ENCODE assay signal across 22 cellular contexts in genomic region chr16:46737621-46738214, GRCh38. TPM values are rescaled to one million over a fixed set of nuclear protein-coding genes. Genes with fewer than 3 reads are reported as not detected.
DNase-seq lines count a peak whose midpoint lies in the region; ATAC-seq, FAIRE-seq and TF ChIP-seq lines count a peak whose summit lies in the region.
"Had no signal": no experiment of that assay in that cellular context is flagged by ENCODE, and none has a peak within 500 bp of the region (broad histone marks: within the 10 kb centered on the region; RNA-seq: fewer than 3 reads in every experiment).

No MANE protein-coding gene starts in this region.

- H3K36me3 Mint-ChIP-seq in activated T-helper 17 cell treated with anti-CD3 and anti-CD28 coated beads, Interleukin-2, amount 50 U/mL, for 72 hours (ENCODE audit: low read depth), result no peaks in the 10 kb centered on the region
- H3K36me3 Mint-ChIP-seq: IgD-negative memory B cell had no signal

- CTCF ChIA-PET in H1 (lab: Charles Lee; ENCODE audit: partially characterized antibody), result interaction anchor here (0.5 to 2.0 kb wide), 7 partner anchors 8 to 286 kb away, joined by 3 to 5 read pairs (median 3); no protein-coding TSS in a partner anchor

- H3K27ac Mint-ChIP-seq in activated T-helper 17 cell treated with anti-CD3 and anti-CD28 coated beads, Interleukin-2, amount 50 U/mL, for 72 hours, result no peak overlapping the region
- H3K27ac Mint-ChIP-seq: CD4-positive, alpha-beta T cell; IgD-negative memory B cell had no signal

- no peak overlapping the region for H4K91ac ChIP-seq in H1 (replicated peaks; ENCODE audit: insufficient read length, low read length)

- H3K4me2 ChIP-seq in H1 (ENCODE audit: insufficient read depth in 1 of 2, low read depth in 2 of 2, low read length in 2 of 2), result no peak overlapping the region
- H3K4me2 ChIP-seq: BLaER1 had no signal

- no peaks in the 10 kb centered on the region for H3K36me3 ChIP-seq in H7 (replicated peaks; ENCODE audit: control insufficient read depth, insufficient read depth, low read length)
- H3K36me3 ChIP-seq in H1 (ENCODE audit: control insufficient read depth in 2 of 4, insufficient read depth in 4 of 4, low read length in 3 of 4), result no peaks in the 10 kb centered on the region
- H3K36me3 ChIP-seq in lung (ENCODE audit: control insufficient read depth in 2 of 2, insufficient read depth in 2 of 2, low read length in 2 of 2), result no peaks in the 10 kb centered on the region
- H3K36me3 ChIP-seq in gastrocnemius medialis, result no peaks in the 10 kb centered on the region
- H3K36me3 ChIP-seq: BLaER1, HAP-1 had no signal

- POLR2A ChIA-PET in H1 (lab: Charles Lee; ENCODE audit: partially characterized antibody), result interaction anchor here (0.9 to 1.1 kb wide), 2 partner anchors 14 to 46 kb away, joined by 3 read pairs; no protein-coding TSS in a partner anchor

- no peak overlapping the region for H2BK15ac ChIP-seq in H1 (ENCODE audit: low read length)

- H3K9me3 ChIP-seq in H1 (ENCODE audit: insufficient read depth in 2 of 2, low read depth in 1 of 2, low read length in 1 of 2) (no peaks in the 10 kb centered on the region), lung (ENCODE audit: control insufficient read depth in 2 of 2, insufficient read depth in 1 of 2, low read length in 1 of 2) (no peaks in the 10 kb centered on the region), gastrocnemius medialis (no peaks in the 10 kb centered on the region)
- H3K9me3 ChIP-seq: BLaER1, Caco-2, HAP-1 had no signal

- H2BK20ac ChIP-seq in H1 (ENCODE audit: low read length), result peak overlapping the region; percentile 61; the same call in 1 of the 2 replicates

- H3K23me2 ChIP-seq in H1 (ENCODE audit: low read depth, low read length), result no peaks in the 10 kb centered on the region

- TF ChIP-seq CTCF in H1 (IDR thresholded peaks at IDR 0.05; ENCODE audit: control extremely low read depth in 1 of 3, insufficient read depth in 1 of 3, low read depth in 1 of 3, low read length in 3 of 3), result no peak
- TF ChIP-seq CTCF in lung (IDR thresholded peaks at IDR 0.05; ENCODE audit: control extremely low read depth, extremely low read depth), result no peak
- no peak for TF ChIP-seq CTCF in gastrocnemius medialis (IDR thresholded peaks at IDR 0.05 in 4 of 5, conservative IDR thresholded peaks at IDR 0.05 in 1 of 5)

- H3K4ac ChIP-seq in H1 (replicated peaks; ENCODE audit: insufficient read length, low read depth, low read length), result no peak overlapping the region

- FAIRE-seq in H1 (lab: Jason Lieb, UNC), result no peak
- FAIRE-seq in GM19239 (lab: Jason Lieb, UNC), result no peak
- FAIRE-seq: GM12878, RCC 7860 had no signal

- intact Hi-C loops in gastrocnemius medialis (cut with DNase I; ENCODE audit: low total_unique reads), result no loop called here

- H2AFZ ChIP-seq in H1 (ENCODE audit: low read length), result no peak overlapping the region

- H3K27ac ChIP-seq in H1 (ENCODE audit: low read depth, low read length) (no peak overlapping the region), lung (ENCODE audit: low read depth in 1 of 2, low read length in 1 of 2) (peak overlapping the region in 1 of 2 donors; percentile 76), gastrocnemius medialis (peak overlapping the region in 3 of 4 donors; percentile 1 to 62 (median 34))
- H3K27ac ChIP-seq: BLaER1 had no signal

- H3K56ac ChIP-seq in H1 (replicated peaks; ENCODE audit: insufficient read length, low read depth, low read length), result no peak overlapping the region

- H3K4me1 Mint-ChIP-seq in activated T-helper 17 cell treated with anti-CD3 and anti-CD28 coated beads, Interleukin-2, amount 50 U/mL, for 72 hours, result no peaks in the 10 kb centered on the region

- H4K5ac ChIP-seq in H1 (ENCODE audit: insufficient read length, low read depth, low read length), result no peak overlapping the region

- H3K4me3 Mint-ChIP-seq in activated T-helper 17 cell treated with anti-CD3 and anti-CD28 coated beads, Interleukin-2, amount 50 U/mL, for 72 hours, result no peak overlapping the region
- H3K4me3 Mint-ChIP-seq: CD4-positive, alpha-beta T cell; IgD-negative memory B cell had no signal

- no peak for TF ChIP-seq EP300 in H1 (IDR thresholded peaks at IDR 0.05; ENCODE audit: borderline replicate concordance in 1 of 2, low read depth in 2 of 2, low read length in 2 of 2)

- H4K20me1 ChIP-seq in H1 (replicated peaks in 1 of 2; ENCODE audit: control insufficient read depth in 1 of 2, insufficient read depth in 2 of 2, low read length in 2 of 2), result no peaks in the 10 kb centered on the region
- H4K20me1 ChIP-seq: BLaER1 had no signal

- no peaks in the 10 kb centered on the region for H3K79me2 ChIP-seq in H1 (ENCODE audit: control insufficient read depth in 1 of 2, insufficient read depth in 2 of 2, low read length in 2 of 2)

- ATAC-seq in lung (ENCODE audit: insufficient read depth, low FRiP score), result peak; percentile 27
- ATAC-seq in gastrocnemius medialis, result peak in 1 of 2 donors; percentile 24
- ATAC-seq in activated T-helper 17 cell treated with anti-CD3 and anti-CD28 coated beads, Interleukin-2, amount 50 U/mL, for 72 hours (replicated peaks), result no peak
- ATAC-seq: GM12878 had no signal

- H3K4me3 ChIP-seq in H7 (ENCODE audit: insufficient read depth, low read depth, low read length) (no peak overlapping the region), H1 (ENCODE audit: extremely low read depth in 1 of 4, insufficient read depth in 2 of 4, low read depth in 3 of 4, low read length in 4 of 4) (no peak overlapping the region), lung (no peak overlapping the region), gastrocnemius medialis (no peak overlapping the region)
- H3K4me3 ChIP-seq: BLaER1, GM12878, HAP-1 had no signal

- H3K14ac ChIP-seq in H1 (ENCODE audit: insufficient read length), result no peak overlapping the region

- no peak overlapping the region for H3K9ac ChIP-seq in H1 (replicated peaks in 1 of 4; ENCODE audit: extremely low read depth in 1 of 4, low read depth in 3 of 4, low read length in 3 of 4)
- H3K9ac ChIP-seq: BLaER1 had no signal

- H2BK5ac ChIP-seq in H1 (ENCODE audit: low read depth, low read length), result no peak overlapping the region

- no peaks in the 10 kb centered on the region for H3K9me3 Mint-ChIP-seq in activated T-helper 17 cell treated with anti-CD3 and anti-CD28 coated beads, Interleukin-2, amount 50 U/mL, for 72 hours
- H3K9me3 Mint-ChIP-seq: CD4-positive, alpha-beta T cell; IgD-negative memory B cell had no signal

- peaks cover 0 to under 1% (median 0%) of the 10 kb centered on the region in 4 experiments; a peak in 2 of 7 replicates for H3K4me1 ChIP-seq in H1 (replicated peaks in 1 of 4; ENCODE audit: control insufficient read depth in 3 of 4, insufficient read depth in 4 of 4, low read length in 3 of 4)
- H3K4me1 ChIP-seq in lung (ENCODE audit: control insufficient read depth in 2 of 2, insufficient read depth in 2 of 2, low read length in 2 of 2), result no peaks in the 10 kb centered on the region
- H3K4me1 ChIP-seq in gastrocnemius medialis, result peaks cover under 1 to 10% of the 10 kb centered on the region in 2 donors
- H3K4me1 ChIP-seq: HAP-1 had no signal

- peak overlapping the region; percentile 59; the same call in 1 of the 2 replicates for H4K8ac ChIP-seq in H1 (ENCODE audit: extremely low read depth, insufficient read depth, low read length)

- H3K23ac ChIP-seq in H1 (ENCODE audit: insufficient read length), result no peak overlapping the region

- 91% methylated on average over 11 of the region's 14 CpGs; no CpG with 5 or more reads in 1 of the 2 experiments for WGBS in H1 (ENCODE audit: extremely low coverage in 1 of 2, insufficient coverage in 1 of 2, insufficient read length in 1 of 2, insufficient replicate concordance in 2 of 2, low coverage in 1 of 2, low lambda C conversion rate in 2 of 2, missing lambda C conversion rate in 1 of 2), 2 experiments
- WGBS in lung, 2 donors, result 90 to 93% methylated on average over 13 to 14 of the region's 14 CpGs

- H3K27me3 Mint-ChIP-seq in activated T-helper 17 cell treated with anti-CD3 and anti-CD28 coated beads, Interleukin-2, amount 50 U/mL, for 72 hours, result no peaks in the 10 kb centered on the region
- H3K27me3 Mint-ChIP-seq: CD4-positive, alpha-beta T cell; IgD-negative memory B cell had no signal

- no peak overlapping the region for H2AK5ac ChIP-seq in H1 (ENCODE audit: low read depth, low read length)

- H2BK120ac ChIP-seq in H1 (replicated peaks; ENCODE audit: low read depth, low read length), result no peak overlapping the region

- no peak for TF ChIP-seq POLR2A in H1 (IDR thresholded peaks at IDR 0.05; ENCODE audit: control extremely low read depth in 1 of 2, low read depth in 2 of 2, low read length in 2 of 2)
- no peak for TF ChIP-seq POLR2A in gastrocnemius medialis (IDR thresholded peaks at IDR 0.05)

- DNase-seq in H7 (peak; percentile 35), H1 (ENCODE audit: low read depth in 1 of 2, low spot score in 2 of 2) (no peak), lung (ENCODE audit: low spot score) (no peak), gastrocnemius medialis (no peak), T1000 (lab: John Stamatoyannopoulos, UW) (no peak), GM19239 (ENCODE audit: insufficient read length, low spot score) (no peak)
- DNase-seq: Caco-2; CD4-positive, alpha-beta T cell; DMS 273 treated with DMSO at 0.1 percent for 48 hours; DMS79 treated with DMSO at 0.1 percent for 48 hours; MV-4-11; NCI-H1105 treated with DMSO at 0.1 percent for 48 hours; NCI-H1694; NCI-H446; NCI-H526; OCI-M1 had no signal

- TF ChIP-seq RAD21 in H1 (IDR thresholded peaks at IDR 0.05 in 1 of 2, conservative IDR thresholded peaks at IDR 0.05 in 1 of 2; ENCODE audit: low read depth in 2 of 2, low read length in 2 of 2), result no peak

- H3K79me1 ChIP-seq in H1 (ENCODE audit: low read depth, low read length), result no peaks in the 10 kb centered on the region

- in situ Hi-C loops in gastrocnemius medialis (cut with MboI; ENCODE audit: low sequenced_read_pairs in 4 of 4), result no loop called here

- H3K27me3 ChIP-seq in H7 (ENCODE audit: control insufficient read depth, insufficient read depth, low read length) (no peaks in the 10 kb centered on the region), H1 (replicated peaks in 1 of 4; ENCODE audit: control insufficient read depth in 3 of 4, extremely low read depth in 1 of 4, insufficient read depth in 3 of 4, low read length in 3 of 4) (no peaks in the 10 kb centered on the region), lung (ENCODE audit: control insufficient read depth, insufficient read depth) (no peaks in the 10 kb centered on the region), gastrocnemius medialis (no peaks in the 10 kb centered on the region)
- H3K27me3 ChIP-seq: BLaER1 had no signal

- H3K18ac ChIP-seq in H1 (ENCODE audit: extremely low read depth, low read length), result no peak overlapping the region

- no peak overlapping the region for H2BK12ac ChIP-seq in H1 (ENCODE audit: low read depth, low read length)

RNA-seq across cellular contexts. Expression of gene MYLK3, which starts 10.4 kb away (rescaled TPM):
- 0.78 and 2.3 TPM in 2 replicates for total RNA-seq in H7 (2014; rRNA removed; shearing (Covaris generic))
- 0.23 and 0.35 TPM in 2 replicates for total RNA-seq in H1 (2021; fragmentation: NEBNext Ultra II Directional; extraction: Animal tissue kit (Norgen Biotek cat#: 25700))
- polyA plus RNA-seq in H1 (2011; rRNA removed), result 0.14 and 0.19 TPM in 2 replicates
- 0.32 TPM for polyA plus RNA-seq in H1 (2011; cell fraction: cytosol; rRNA removed)
- polyA plus RNA-seq in H1 (2011; cell fraction: nucleus; rRNA removed), result 0.76 TPM
- polyA plus RNA-seq in H1 (2012, experiment 1 of 2), result 0.34 to 1.0 TPM (median 0.48 TPM) in 4 replicates
- polyA plus RNA-seq in H1 (2012, experiment 2 of 2), result 0.05 TPM
- 0.24 TPM for polyA plus RNA-seq in H1 (2013, experiment 1 of 2)
- 0.18 TPM for polyA plus RNA-seq in H1 (2013, experiment 2 of 2)
- 0.50 and 1.2 TPM in 2 replicates for polyA minus RNA-seq in H1 (2011; rRNA and poly(A)+ RNA removed)
- polyA minus RNA-seq in H1 (2011; cell fraction: cytosol; rRNA and poly(A)+ RNA removed), result not detected
- 0.70 TPM for polyA minus RNA-seq in H1 (2011; cell fraction: nucleus; rRNA and poly(A)+ RNA removed)
- 1 to 10 TPM; 2.3 to 4.6 TPM for total RNA-seq in lung
- under 1 TPM; 0.16 to 0.48 TPM for polyA plus RNA-seq in lung
- 1 to 10 TPM; 2.4 to 9.2 (median 5.2) TPM for total RNA-seq in gastrocnemius medialis
- under 1 TPM; 0.56 to 0.58 TPM for total RNA-seq in activated T-helper 17 cell treated with anti-CD3 and anti-CD28 coated beads, Interleukin-2, amount 50 U/mL, for 72 hours
- polyA plus RNA-seq: IgD-negative memory B cell had no signal

RNA-seq across cellular contexts. Expression of gene ORC6, which starts 48.3 kb away (rescaled TPM):
- 68.6 and 90.2 TPM in 2 replicates for total RNA-seq in H7 (2014; rRNA removed; shearing (Covaris generic))
- 64.7 and 67.4 TPM in 2 replicates for total RNA-seq in H1 (2021; fragmentation: NEBNext Ultra II Directional; extraction: Animal tissue kit (Norgen Biotek cat#: 25700))
- polyA plus RNA-seq in H1 (2011; rRNA removed) (35.5 and 41.8 TPM in 2 replicates), lung (1 to 10 TPM; 1.4 to 3.4 TPM)
- 62.5 TPM for polyA plus RNA-seq in H1 (2011; cell fraction: cytosol; rRNA removed)
- 25.9 TPM for polyA plus RNA-seq in H1 (2011; cell fraction: nucleus; rRNA removed)
- 47.4 to 82.9 TPM (median 54.8 TPM) in 4 replicates for polyA plus RNA-seq in H1 (2012, experiment 1 of 2)
- polyA plus RNA-seq in H1 (2012, experiment 2 of 2), result 17.7 TPM
- polyA plus RNA-seq in H1 (2013, experiment 1 of 2), result 55.4 TPM
- 51.6 TPM for polyA plus RNA-seq in H1 (2013, experiment 2 of 2)
- 19.1 and 19.2 TPM in 2 replicates for polyA minus RNA-seq in H1 (2011; rRNA and poly(A)+ RNA removed)
- 27.4 TPM for polyA minus RNA-seq in H1 (2011; cell fraction: cytosol; rRNA and poly(A)+ RNA removed)
- polyA minus RNA-seq in H1 (2011; cell fraction: nucleus; rRNA and poly(A)+ RNA removed), result 35.2 TPM
- total RNA-seq in lung (1 to 10 TPM; 4.2 to 5.6 TPM), gastrocnemius medialis (1 to 10 TPM in 3 of 4 donors, under 1 TPM in 1; 0.40 to 5.7 (median 1.2) TPM)
- 10 to 100 TPM; 30.9 to 53.7 TPM for total RNA-seq in activated T-helper 17 cell treated with anti-CD3 and anti-CD28 coated beads, Interleukin-2, amount 50 U/mL, for 72 hours

RNA-seq across cellular contexts. Expression of gene VPS35, which starts 48.7 kb away (rescaled TPM):
- 67.5 and 76.8 TPM in 2 replicates for total RNA-seq in H7 (2014; rRNA removed; shearing (Covaris generic))
- total RNA-seq in H1 (2021; fragmentation: NEBNext Ultra II Directional; extraction: Animal tissue kit (Norgen Biotek cat#: 25700)), result 58.1 and 66.9 TPM in 2 replicates
- polyA plus RNA-seq in H1 (2011; rRNA removed) (8.9 and 10.3 TPM in 2 replicates), lung (10 to 100 TPM; 16.6 to 40.1 TPM)
- polyA plus RNA-seq in H1 (2011; cell fraction: cytosol; rRNA removed), result 15.7 TPM
- 7.3 TPM for polyA plus RNA-seq in H1 (2011; cell fraction: nucleus; rRNA removed)
- 25.4 to 78.8 TPM (median 34.5 TPM) in 4 replicates for polyA plus RNA-seq in H1 (2012, experiment 1 of 2)
- polyA plus RNA-seq in H1 (2012, experiment 2 of 2), result 2.1 TPM
- 30.9 TPM for polyA plus RNA-seq in H1 (2013, experiment 1 of 2)
- 31.6 TPM for polyA plus RNA-seq in H1 (2013, experiment 2 of 2)
- polyA minus RNA-seq in H1 (2011; rRNA and poly(A)+ RNA removed), result 24.5 and 31.2 TPM in 2 replicates
- polyA minus RNA-seq in H1 (2011; cell fraction: cytosol; rRNA and poly(A)+ RNA removed), result 23.9 TPM
- polyA minus RNA-seq in H1 (2011; cell fraction: nucleus; rRNA and poly(A)+ RNA removed), result 54.1 TPM
- total RNA-seq in lung (100 to 1,000 TPM in 1 of 2 donors, 10 to 100 TPM in 1; 97.9 to 104 TPM), gastrocnemius medialis (10 to 100 TPM; 30.0 to 60.1 (median 41.4) TPM)
- 100 to 1,000 TPM in 1 of 2 donors, 10 to 100 TPM in 1; 74.2 to 105 TPM for total RNA-seq in activated T-helper 17 cell treated with anti-CD3 and anti-CD28 coated beads, Interleukin-2, amount 50 U/mL, for 72 hours
